ENCODE assay signal across 1 cellular context in the genomic region with DNA sequence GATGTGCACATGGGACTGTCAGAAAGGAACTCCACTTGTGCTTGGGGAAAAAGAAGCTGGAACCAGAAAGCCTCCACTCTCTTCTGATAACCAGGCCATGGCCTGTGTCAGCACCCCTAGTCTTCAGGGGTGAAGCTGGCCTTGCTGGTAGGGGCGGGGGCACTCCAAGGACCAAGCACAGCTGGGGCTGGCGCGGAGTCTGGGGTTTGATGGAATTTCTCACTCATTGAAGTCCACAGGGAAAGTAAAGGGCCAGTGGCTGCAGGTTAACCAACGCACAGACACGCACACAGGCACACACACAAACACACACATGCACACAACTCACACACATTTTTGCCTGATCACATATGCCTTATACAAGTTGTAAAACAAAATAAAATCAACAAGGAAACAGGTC.
TF ChIP-seq lines count a peak whose summit lies in the region.

No MANE protein-coding gene starts in this region.

TF ChIP-seq in IMR-90, 13 proteins besides CTCF, POLR2A, EP300 and RAD21 (continued from another document):
- TF ChIP-seq, protein P1, sequence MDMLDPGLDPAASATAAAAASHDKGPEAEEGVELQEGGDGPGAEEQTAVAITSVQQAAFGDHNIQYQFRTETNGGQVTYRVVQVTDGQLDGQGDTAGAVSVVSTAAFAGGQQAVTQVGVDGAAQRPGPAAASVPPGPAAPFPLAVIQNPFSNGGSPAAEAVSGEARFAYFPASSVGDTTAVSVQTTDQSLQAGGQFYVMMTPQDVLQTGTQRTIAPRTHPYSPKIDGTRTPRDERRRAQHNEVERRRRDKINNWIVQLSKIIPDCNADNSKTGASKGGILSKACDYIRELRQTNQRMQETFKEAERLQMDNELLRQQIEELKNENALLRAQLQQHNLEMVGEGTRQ (IDR thresholded peaks at IDR 0.05; ENCODE audit: low read depth, low read length), result no peak
- no peak for TF ChIP-seq MXI1 (IDR thresholded peaks at IDR 0.05; ENCODE audit: borderline replicate concordance, low read depth, low read length)
